8 cellular contexts compared by ENCODE assay signal in genomic region chr3:146543461-146544012, GRCh38. TPM values are rescaled to one million over a fixed set of nuclear protein-coding genes. Genes with fewer than 3 reads are reported as not detected.
A peak's percentile ranks its signal among the peaks of the same experiment; 100 is the strongest.
DNase-seq lines count a peak whose midpoint lies in the region; ATAC-seq, FAIRE-seq and TF ChIP-seq lines count a peak whose summit lies in the region.

No MANE protein-coding gene starts in this region.

- ATAC-seq in CD8-positive, alpha-beta T cell, result peak; percentile 5
- peak; percentile 15 for ATAC-seq in GM19455 (IDR thresholded peaks at IDR 0.05; ENCODE audit: unreplicated experiment)
- peak; percentile 9 for ATAC-seq in HG03575 (IDR thresholded peaks at IDR 0.05; ENCODE audit: extremely low read depth, insufficient number of reproducible peaks, low FRiP score, unreplicated experiment)
- ATAC-seq in activated CD8-positive, alpha-beta T cell treated with anti-CD3 and anti-CD28 coated beads, Interleukin-2, amount 10 ng/mL, durations not matched to agents 7 days and 5 days, result peak; percentile 8
- ATAC-seq in heart right ventricle, result peak; percentile 4 to 38 (median 30)
- no peak for ATAC-seq in GM21717 (IDR thresholded peaks at IDR 0.05; ENCODE audit: unreplicated experiment)

- H3K27ac Mint-ChIP-seq in CD8-positive, alpha-beta T cell, result peak overlapping the region; percentile 87
- peak overlapping the region; percentile 97 for H3K27ac Mint-ChIP-seq in activated CD8-positive, alpha-beta T cell treated with anti-CD3 and anti-CD28 coated beads, Interleukin-2, amount 10 ng/mL, durations not matched to agents 7 days and 5 days

- POLR2A ChIA-PET in CD8-positive, alpha-beta T cell (lab: Charles Lee), result interaction anchor here (0.8 to 1.4 kb wide), 2 partner anchors 10 to 74 kb away, joined by 3 read pairs; partner anchors contain the start of gene PLSCR2
- POLR2A ChIA-PET in activated CD8-positive, alpha-beta T cell treated with anti-CD3 and anti-CD28 coated beads, Interleukin-2, amount 10 ng/mL, durations not matched to agents 7 days and 5 days (lab: Charles Lee), result interaction anchor here (0.7 to 4.3 kb wide), 7 partner anchors 11 to 46 kb away, joined by 3 to 38 read pairs (median 4); no protein-coding TSS in a partner anchor

- CTCF ChIA-PET in CD8-positive, alpha-beta T cell (lab: Charles Lee), result no interaction called here
- CTCF ChIA-PET in activated CD8-positive, alpha-beta T cell treated with anti-CD3 and anti-CD28 coated beads, Interleukin-2, amount 10 ng/mL, durations not matched to agents 7 days and 5 days (lab: Charles Lee), result interaction anchor here (0.6 to 2.4 kb wide), 6 partner anchors 11 to 355 kb away, joined by 3 to 9 read pairs (median 4); no protein-coding TSS in a partner anchor

- TF ChIP-seq CTCF in CD8-positive, alpha-beta T cell (IDR thresholded peaks at IDR 0.05), result no peak
- TF ChIP-seq CTCF in heart right ventricle (IDR thresholded peaks at IDR 0.05), result no peak
- TF ChIP-seq CTCF in retinal pigment epithelial cell (conservative IDR thresholded peaks at IDR 0.05; ENCODE audit: low read depth, low read length), result no peak

- H3K9me3 ChIP-seq in CD8-positive, alpha-beta T cell (ENCODE audit: low read length), result no peaks in the 10 kb centered on the region
- no peaks in the 10 kb centered on the region for H3K9me3 ChIP-seq in heart right ventricle

- H3K36me3 ChIP-seq in CD8-positive, alpha-beta T cell (ENCODE audit: insufficient read depth, low read length), result no peaks in the 10 kb centered on the region
- peaks cover 0 to 17% (median 0%) of the 10 kb centered on the region in 9 donors for H3K36me3 ChIP-seq in heart right ventricle

- FAIRE-seq in GM12891 (lab: Jason Lieb, UNC), result no peak

- H3K36me3 Mint-ChIP-seq in CD8-positive, alpha-beta T cell, result peaks cover 12% of the 10 kb centered on the region
- H3K36me3 Mint-ChIP-seq in activated CD8-positive, alpha-beta T cell treated with anti-CD3 and anti-CD28 coated beads, Interleukin-2, amount 10 ng/mL, durations not matched to agents 7 days and 5 days (ENCODE audit: low read depth), result peaks cover 45% of the 10 kb centered on the region

- H3K27me3 Mint-ChIP-seq in CD8-positive, alpha-beta T cell (ENCODE audit: low read depth), result no peaks in the 10 kb centered on the region
- no peaks in the 10 kb centered on the region for H3K27me3 Mint-ChIP-seq in activated CD8-positive, alpha-beta T cell treated with anti-CD3 and anti-CD28 coated beads, Interleukin-2, amount 10 ng/mL, durations not matched to agents 7 days and 5 days (ENCODE audit: low read depth)

- WGBS in heart right ventricle, 2 donors, result 9 to 10% methylated on average over 10 of the region's 10 CpGs

- no peak overlapping the region for H3K27ac ChIP-seq in CD8-positive, alpha-beta T cell (ENCODE audit: low read depth, low read length)
- peak overlapping the region; percentile 91 to 99 (median 96) for H3K27ac ChIP-seq in heart right ventricle

- DNase-seq in CD8-positive, alpha-beta T cell, result no peak
- no peak for DNase-seq in activated CD8-positive, alpha-beta T cell treated with anti-CD3 and anti-CD28 coated beads, Interleukin-2, amount 10 ng/mL, durations not matched to agents 7 days and 5 days
- DNase-seq in heart right ventricle, result peak in 1 of 2 donors; percentile 60
- DNase-seq in retinal pigment epithelial cell (ENCODE audit: low read depth), result no peak
- DNase-seq in GM12891 (ENCODE audit: insufficient read length, low spot score), result no peak

- H3K4me1 ChIP-seq in CD8-positive, alpha-beta T cell (ENCODE audit: insufficient read depth, low read length), result peaks cover 20% of the 10 kb centered on the region
- H3K4me1 ChIP-seq in heart right ventricle, result peaks cover 0 to 51% (median 36%) of the 10 kb centered on the region in 9 donors

- H3K4me3 Mint-ChIP-seq in CD8-positive, alpha-beta T cell, result peak overlapping the region; percentile 93
- H3K4me3 Mint-ChIP-seq in activated CD8-positive, alpha-beta T cell treated with anti-CD3 and anti-CD28 coated beads, Interleukin-2, amount 10 ng/mL, durations not matched to agents 7 days and 5 days, result peak overlapping the region; percentile 85

- no peaks in the 10 kb centered on the region for H3K9me3 Mint-ChIP-seq in CD8-positive, alpha-beta T cell
- H3K9me3 Mint-ChIP-seq in activated CD8-positive, alpha-beta T cell treated with anti-CD3 and anti-CD28 coated beads, Interleukin-2, amount 10 ng/mL, durations not matched to agents 7 days and 5 days (ENCODE audit: insufficient read depth), result no peaks in the 10 kb centered on the region

- H3K4me1 Mint-ChIP-seq in CD8-positive, alpha-beta T cell (ENCODE audit: low read depth), result peaks cover 55% of the 10 kb centered on the region
- peaks cover 70% of the 10 kb centered on the region for H3K4me1 Mint-ChIP-seq in activated CD8-positive, alpha-beta T cell treated with anti-CD3 and anti-CD28 coated beads, Interleukin-2, amount 10 ng/mL, durations not matched to agents 7 days and 5 days (ENCODE audit: low read depth)

- TF ChIP-seq POLR2A in GM12891 (IDR thresholded peaks at IDR 0.05; ENCODE audit: low read depth, low read length), result no peak

- intact Hi-C loops in CD8-positive, alpha-beta T cell (cut with DNase I, micrococcal nuclease), result loop anchor here in 1 of 2 experiments (1.0 to 5.0 kb wide), 3 partner anchors 46 to 151 kb away; partner anchors contain the start of gene PLSCR2
- intact Hi-C loops in heart right ventricle (cut with DNase I), result loop anchor here in 4 of 10 donors (2.0 to 10.0 kb wide), 4 partner anchors 36 to 379 kb away; partner anchors contain the start of genes PLOD2 (in 1 of the 4) and PLSCR2 (in 1 of the 4)

- peak overlapping the region; percentile 74 for H3K4me3 ChIP-seq in CD8-positive, alpha-beta T cell (ENCODE audit: low read depth, low read length)
- H3K4me3 ChIP-seq in heart right ventricle, result peak overlapping the region; percentile 43 to 90 (median 76)
- peak overlapping the region; percentile 81 for H3K4me3 ChIP-seq in retinal pigment epithelial cell (ENCODE audit: low read length)

- no peaks in the 10 kb centered on the region for H3K27me3 ChIP-seq in CD8-positive, alpha-beta T cell (ENCODE audit: insufficient read depth, low read length)
- no peaks in the 10 kb centered on the region for H3K27me3 ChIP-seq in heart right ventricle

TF ChIP-seq in GM12891, 5 proteins besides CTCF, POLR2A, EP300 and RAD21:
- TF ChIP-seq TAF1 (IDR thresholded peaks at IDR 0.05; ENCODE audit: low read depth, low read length) (no peak), PAX5 (IDR thresholded peaks at IDR 0.05; ENCODE audit: insufficient read depth, low read length, severe bottlenecking) (no peak), SPI1 (IDR thresholded peaks at IDR 0.05; ENCODE audit: low read depth, low read length) (no peak), POU2F2 (IDR thresholded peaks at IDR 0.05; ENCODE audit: low read depth, low read length) (no peak), POLR2AphosphoS5 (IDR thresholded peaks at IDR 0.05; ENCODE audit: low read depth, low read length) (no peak)

RNA-seq across cellular contexts. Expression of gene PLSCR1, which starts 0.9 kb away (rescaled TPM):
- total RNA-seq in CD8-positive, alpha-beta T cell, result 1 to 10 TPM; 7.3 to 7.5 TPM
- 100 to 1,000 TPM; 164 to 177 TPM for total RNA-seq in activated CD8-positive, alpha-beta T cell treated with anti-CD3 and anti-CD28 coated beads, Interleukin-2, amount 10 ng/mL, durations not matched to agents 7 days and 5 days
- 10 to 100 TPM; 11.7 to 72.6 (median 22.5) TPM for total RNA-seq in heart right ventricle
- polyA plus RNA-seq in heart right ventricle, result 10 to 100 TPM; 12.1 to 16.9 TPM
- polyA plus RNA-seq in GM12891 (2012; ENCODE audit: low read depth, missing spikeins), result 36.6 TPM
